11 cellular contexts compared by ENCODE assay signal in genomic region chr10:61225939-61226338, GRCh38.
"Had no signal": no experiment of that assay in that cellular context is flagged by ENCODE, and none has a peak within 500 bp of the region (broad histone marks: within the 10 kb centered on the region; RNA-seq: fewer than 3 reads in every experiment).

No MANE protein-coding gene starts in this region.

- H3K4me3 ChIP-seq: GM23248, GM23338, HAP-1 had no signal

- H3K4me2 ChIP-seq: GM23338 had no signal

- H3K4me1 ChIP-seq: HAP-1 had no signal

- H2AFZ ChIP-seq: GM23248, GM23338 had no signal

- H3K27ac ChIP-seq: GM23248 had no signal

- H3K9me3 ChIP-seq: HAP-1 had no signal

- FAIRE-seq: H1, H54 had no signal

- H3K36me3 ChIP-seq: HAP-1 had no signal

- DNase-seq: GM23248, GOT3, H7, H9, HCEC 1CT, HFFc6 had no signal

- H3K9ac ChIP-seq: GM23248 had no signal

- ATAC-seq: GM23338, HCT116 had no signal
